14 cellular contexts compared by ENCODE assay signal in genomic region chr2:101617188-101617587, GRCh38.
DNase-seq lines count a peak whose midpoint lies in the region; ATAC-seq and TF ChIP-seq lines count a peak whose summit lies in the region.
"Had no signal": no experiment of that assay in that cellular context is flagged by ENCODE, and none has a peak within 500 bp of the region (broad histone marks: within the 10 kb centered on the region; RNA-seq: fewer than 3 reads in every experiment).

No MANE protein-coding gene starts in this region.

- no peak for TF ChIP-seq POLR2A in tibial nerve (IDR thresholded peaks at IDR 0.05)

- H3K9me2 ChIP-seq in hepatocyte (replicated peaks; ENCODE audit: insufficient read depth): no peaks in the 10 kb centered on the region

- H3K27ac ChIP-seq in hepatocyte (no peak overlapping the region), tibial nerve (no peak overlapping the region)
- H3K27ac ChIP-seq: parathyroid adenoma, suprapubic skin had no signal

- H3K36me3 ChIP-seq in hepatocyte (replicated peaks; ENCODE audit: insufficient read depth, low read depth): no peaks in the 10 kb centered on the region
- H3K36me3 ChIP-seq in tibial nerve: no peaks in the 10 kb centered on the region
- H3K36me3 ChIP-seq: suprapubic skin had no signal

- WGBS in hepatocyte (ENCODE audit: low lambda C conversion rate, missing lambda C conversion rate): 79% methylated on average over 8 of the region's 8 CpGs
- 67 to 73% methylated on average over 8 of the region's 8 CpGs for WGBS in tibial nerve, 2 donors

- DNase-seq in A172 (ENCODE audit: low spot score) (peak; percentile 46), HCEC 1CT (peak; percentile 80), amniotic stem cell (lab: John Stamatoyannopoulos, UW) (peak; percentile 9), hepatic stellate cell (ENCODE audit: low spot score) (peak; percentile 62), HT-29 (ENCODE audit: low spot score) (no peak), hepatocyte (ENCODE audit: low spot score) (no peak), tibial nerve (ENCODE audit: low spot score in 2 of 2) (no peak)
- DNase-seq: aorta, erythroblast, KG1, RPMI8226 had no signal

- H3K4me1 ChIP-seq in hepatocyte (ENCODE audit: insufficient read depth): peaks cover 7% of the 10 kb centered on the region
- H3K4me1 ChIP-seq in tibial nerve: peaks cover 0 to 17% (median 8%) of the 10 kb centered on the region in 4 donors
- H3K4me1 ChIP-seq: parathyroid adenoma had no signal

- H3K4me3 ChIP-seq in hepatocyte: no peak overlapping the region
- no peak overlapping the region for H3K4me3 ChIP-seq in tibial nerve
- H3K4me3 ChIP-seq: suprapubic skin had no signal

- H3K4me2 ChIP-seq in hepatocyte: no peak overlapping the region

- no peaks in the 10 kb centered on the region for H3K9me3 ChIP-seq in hepatocyte (ENCODE audit: low read depth)
- H3K9me3 ChIP-seq in tibial nerve: no peaks in the 10 kb centered on the region
- H3K9me3 ChIP-seq: suprapubic skin had no signal

- ATAC-seq in GM21360 (IDR thresholded peaks at IDR 0.05; ENCODE audit: unreplicated experiment): no peak

- H2AFZ ChIP-seq in hepatocyte: no peak overlapping the region
- H2AFZ ChIP-seq: parathyroid adenoma had no signal

- no peaks in the 10 kb centered on the region for H3K79me2 ChIP-seq in hepatocyte
- H3K79me2 ChIP-seq: parathyroid adenoma had no signal

- no peaks in the 10 kb centered on the region for H4K20me1 ChIP-seq in hepatocyte (ENCODE audit: insufficient read depth, poor library complexity, severe bottlenecking)

- TF ChIP-seq CTCF in hepatocyte (IDR thresholded peaks at IDR 0.05; ENCODE audit: poor library complexity): no peak
- TF ChIP-seq CTCF in tibial nerve (IDR thresholded peaks at IDR 0.05): no peak

- H3K27me3 ChIP-seq in hepatocyte (no peaks in the 10 kb centered on the region), tibial nerve (no peaks in the 10 kb centered on the region)
- H3K27me3 ChIP-seq: suprapubic skin had no signal

- no peak for TF ChIP-seq EP300 in tibial nerve (IDR thresholded peaks at IDR 0.05)

Comparison
In these comparisons a context has a peak if more than half of its experiments do, and no peak if none do; other contexts are left out.
1. DNase-seq: peak in A172 (single experiment), HCEC 1CT (single experiment), amniotic stem cell (single experiment) and hepatic stellate cell (single experiment); none in HT-29 (single experiment), hepatocyte (single experiment) and tibial nerve (0 of 2).